Comparison of ENCODE assay signal across 10 cellular contexts in the genomic region with DNA sequence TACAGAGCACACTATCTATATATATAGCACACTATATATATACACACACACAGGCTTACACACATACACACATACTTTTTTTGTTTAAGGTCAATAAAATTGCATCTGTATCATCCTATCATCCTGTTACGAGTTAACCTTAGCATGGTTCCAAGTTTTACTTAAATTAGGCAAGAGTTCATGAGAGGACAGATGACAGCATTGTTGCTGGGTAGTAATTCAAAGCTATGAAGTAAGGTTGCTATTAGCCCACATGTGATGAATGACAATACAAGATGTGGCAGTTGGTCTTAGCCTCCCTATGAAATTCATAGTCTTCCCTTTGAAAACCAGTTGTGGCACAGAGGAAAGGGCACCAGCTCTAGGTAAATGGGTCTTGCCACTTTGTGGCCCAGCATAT.
"Had no signal": no experiment of that assay in that cellular context is flagged by ENCODE, and none has a peak within 500 bp of the region (broad histone marks: within the 10 kb centered on the region; RNA-seq: fewer than 3 reads in every experiment).

No MANE protein-coding gene starts in this region.

- H3K4me1 ChIP-seq: ascending aorta, pancreas, thyroid gland had no signal

- H3K4me3 ChIP-seq: ascending aorta, pancreas, thyroid gland had no signal

- H3K27me3 ChIP-seq: ascending aorta, pancreas, thyroid gland had no signal

- H3K9me3 ChIP-seq: ascending aorta, pancreas, thyroid gland had no signal

- H3K36me3 ChIP-seq: ascending aorta, pancreas, thyroid gland had no signal

- H3K27ac ChIP-seq: ascending aorta, pancreas, thyroid gland had no signal

- ATAC-seq: pancreas; stimulated activated memory B cell treated with anti-CD40 and anti-IgM and Interleukin-4, amounts not matched to agents 10 μg/mL and 1 μg/mL and 100 μg/mL, for 72 hours had no signal

- DNase-seq: activated CD4-positive, CD25-positive, alpha-beta regulatory T cell treated with anti-CD3 and anti-CD28 coated beads, Interleukin-2, amount 50 U/mL, for 72 hours; activated naive CD4-positive, alpha-beta T cell; activated T-cell treated with anti-CD3 and anti-CD28 coated beads for 4 hours; naive B cell; pancreas; T-helper 1 cell; T1000; thyroid gland had no signal
